Comparison of ENCODE assay signal across 9 cellular contexts in the genomic region with DNA sequence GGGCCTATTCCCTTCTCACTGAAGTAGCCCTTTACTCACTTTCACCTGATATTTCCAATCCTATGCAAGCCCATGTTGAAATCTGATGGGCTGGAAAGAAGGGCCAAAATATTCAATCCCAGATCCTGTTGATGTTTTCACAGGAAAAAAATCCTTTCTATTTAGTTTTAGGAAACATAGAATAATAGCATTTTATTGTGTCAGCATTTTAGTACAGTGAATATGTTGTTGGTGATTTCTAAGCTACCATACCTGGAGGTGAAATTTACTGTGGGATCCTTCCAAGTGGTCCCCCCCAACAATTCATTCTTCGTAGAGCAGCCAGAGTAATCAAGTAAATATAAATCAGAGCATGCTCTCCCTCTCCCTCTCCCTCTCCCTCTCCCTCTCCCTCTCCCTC. TPM values are rescaled to one million over a fixed set of nuclear protein-coding genes. Genes with fewer than 3 reads are reported as not detected.
"Had no signal": no experiment of that assay in that cellular context is flagged by ENCODE, and none has a peak within 500 bp of the region (broad histone marks: within the 10 kb centered on the region; RNA-seq: fewer than 3 reads in every experiment).

No MANE protein-coding gene starts in this region.

- DNase-seq: H9, HCEC 1CT, KBM-7 had no signal

- ATAC-seq: GM23338 had no signal

- H3K4me3 ChIP-seq: GM23338 had no signal

- H3K9ac ChIP-seq: KMS-11 had no signal

- H3K4me2 ChIP-seq: GM23338, KMS-11 had no signal

- FAIRE-seq: H1, H54, HTR-8/SVneo had no signal

- H3K4me3 Mint-ChIP-seq: GM23338, H9 had no signal

- H2AFZ ChIP-seq: GM23338 had no signal

- H3K27ac Mint-ChIP-seq: GM23338, H9 had no signal

- H3K27ac ChIP-seq: KMS-11 had no signal

RNA-seq across cellular contexts. Expression of gene UBE2U, which starts 3.4 kb away (rescaled TPM):
- total RNA-seq: GM23338, H1, H9, HT-29 had no signal
- polyA plus RNA-seq: GM23338, H1 had no signal
